In genomic region chr19:10602330-10603083, GRCh38 we compare ENCODE assay signal across 1 cellular context.
TF ChIP-seq lines count a peak whose summit lies in the region.

No MANE protein-coding gene starts in this region.

TF ChIP-seq in WTC11, 78 proteins besides CTCF, POLR2A, EP300 and RAD21 (continued from another document):
- no peak for TF ChIP-seq ATF6 (CRISPR knock-in tag; IDR thresholded peaks at IDR 0.05)
- TF ChIP-seq ZBTB43 (CRISPR knock-in tag; IDR thresholded peaks at IDR 0.05): peak; percentile 46; the same call in 1 of the 2 replicates
- TF ChIP-seq ZBTB21 (CRISPR knock-in tag; IDR thresholded peaks at IDR 0.05; ENCODE audit: borderline replicate concordance): no peak
- TF ChIP-seq ZNF138 (CRISPR knock-in tag; conservative IDR thresholded peaks at IDR 0.05): no peak
- TF ChIP-seq ZNF317 (CRISPR knock-in tag; IDR thresholded peaks at IDR 0.05; ENCODE audit: borderline replicate concordance, low read depth): no peak
- no peak for TF ChIP-seq TEAD4 (CRISPR knock-in tag; IDR thresholded peaks at IDR 0.05)
- TF ChIP-seq ZNF281 (CRISPR knock-in tag; IDR thresholded peaks at IDR 0.05): no peak
- TF ChIP-seq IRF1 (CRISPR knock-in tag; IDR thresholded peaks at IDR 0.05): 0 out of 2 replicates have a peak, but pooled peaks have one; percentile 14
- TF ChIP-seq ELF4 (CRISPR knock-in tag; IDR thresholded peaks at IDR 0.05; ENCODE audit: low read depth): no peak
- TF ChIP-seq E2F1 (CRISPR knock-in tag; IDR thresholded peaks at IDR 0.05): no peak
- TF ChIP-seq IRF2 (CRISPR knock-in tag; IDR thresholded peaks at IDR 0.05; ENCODE audit: borderline replicate concordance, low read depth): no peak
- peak; percentile 55; the same call in 1 of the 2 replicates for TF ChIP-seq SP1 (CRISPR knock-in tag; conservative IDR thresholded peaks at IDR 0.05)
- no peak for TF ChIP-seq RORB (CRISPR knock-in tag; IDR thresholded peaks at IDR 0.05)
- TF ChIP-seq CBFB (CRISPR knock-in tag; IDR thresholded peaks at IDR 0.05; ENCODE audit: low read depth): 0 out of 2 replicates have a peak, but pooled peaks have one; percentile 19
- no peak for TF ChIP-seq PREB (CRISPR knock-in tag; IDR thresholded peaks at IDR 0.05; ENCODE audit: borderline replicate concordance)
- no peak for TF ChIP-seq CREM (CRISPR knock-in tag; IDR thresholded peaks at IDR 0.05)
